Comparison of ENCODE assay signal across 14 cellular contexts in genomic region chr5:32506809-32507208, GRCh38.
DNase-seq lines count a peak whose midpoint lies in the region; ATAC-seq and TF ChIP-seq lines count a peak whose summit lies in the region.
"Had no signal": no experiment of that assay in that cellular context is flagged by ENCODE, and none has a peak within 500 bp of the region (broad histone marks: within the 10 kb centered on the region; RNA-seq: fewer than 3 reads in every experiment).

No MANE protein-coding gene starts in this region.

- no peaks in the 10 kb centered on the region for H3K9me3 ChIP-seq in suprapubic skin
- H3K9me3 ChIP-seq: heart left ventricle, SJSA1 had no signal

- no peak overlapping the region for H3K4me3 ChIP-seq in suprapubic skin
- H3K4me3 ChIP-seq: heart left ventricle, SJSA1 had no signal

- peak overlapping the region in 4 of 5 experiments; percentile 62 to 76 (median 71) for H3K4me3 Mint-ChIP-seq in brain
- H3K4me3 Mint-ChIP-seq: mesothelial cell of epicardium had no signal

- intact Hi-C loops in left ventricle myocardium superior (cut with micrococcal nuclease), result no loop called here
- intact Hi-C loops in cardiac septum (cut with DNase I), result no loop called here

- peaks cover 64% of the 10 kb centered on the region for H3K4me1 Mint-ChIP-seq in brain

- peaks cover 3 to 23% (median 13%) of the 10 kb centered on the region in 5 experiments for H3K9me3 Mint-ChIP-seq in brain
- H3K9me3 Mint-ChIP-seq: activated T-helper 2 cell treated with anti-CD3 and anti-CD28 coated beads, Interferon-gamma antibody, Interleukin-2, Interleukin-4, amounts not matched to agents 10 μg/mL and 5 μg/mL and 100 μg/mL, durations not matched to agents 14 hours and 24 hours and 36 hours; mesothelial cell of epicardium had no signal

- no peaks in the 10 kb centered on the region for H3K27me3 ChIP-seq in suprapubic skin
- H3K27me3 ChIP-seq: SJSA1 had no signal

- peaks cover 14% of the 10 kb centered on the region for H3K27me3 Mint-ChIP-seq in brain

- peak; percentile 24 for ATAC-seq in left ventricle myocardium superior
- no peak for ATAC-seq in GM21390 (IDR thresholded peaks at IDR 0.05; ENCODE audit: unreplicated experiment)
- no peak for ATAC-seq in GM18505 (IDR thresholded peaks at IDR 0.05; ENCODE audit: unreplicated experiment)
- ATAC-seq in HG02840 (IDR thresholded peaks at IDR 0.05; ENCODE audit: low FRiP score, unreplicated experiment), result no peak

- no peak for TF ChIP-seq CTCF in brain (conservative IDR thresholded peaks at IDR 0.05)
- TF ChIP-seq CTCF in suprapubic skin (IDR thresholded peaks at IDR 0.05), result no peak

- peaks cover 45% of the 10 kb centered on the region for H3K4me1 ChIP-seq in suprapubic skin

- H3K36me3 ChIP-seq in suprapubic skin, result no peaks in the 10 kb centered on the region
- H3K36me3 ChIP-seq: heart left ventricle, SJSA1 had no signal

- no peak overlapping the region for H3K27ac ChIP-seq in suprapubic skin
- H3K27ac ChIP-seq: SJSA1 had no signal

- no peak for TF ChIP-seq EP300 in suprapubic skin (IDR thresholded peaks at IDR 0.05)

- H3K36me3 Mint-ChIP-seq in brain, result peaks cover 13% of the 10 kb centered on the region
- H3K36me3 Mint-ChIP-seq: mesothelial cell of epicardium had no signal

- DNase-seq in left ventricle myocardium superior (no peak), cardiac septum (ENCODE audit: low spot score) (no peak), medulla oblongata (ENCODE audit: extremely low spot score) (peak; percentile 42), suprapubic skin (ENCODE audit: low spot score in 2 of 2) (no peak)
- DNase-seq: ACHN, MM.1S had no signal

- TF ChIP-seq POLR2A in suprapubic skin (IDR thresholded peaks at IDR 0.05), result no peak
- no peak for TF ChIP-seq POLR2A in GM18505 (IDR thresholded peaks at IDR 0.05; ENCODE audit: borderline replicate concordance, extremely low read depth, insufficient read depth, insufficient read length)

- 17% methylated on average over 1 of the region's 1 CpG for WGBS in suprapubic skin

- peak overlapping the region; percentile 79 to 98 (median 96) for H3K27ac Mint-ChIP-seq in brain
- H3K27ac Mint-ChIP-seq: activated T-helper 2 cell treated with anti-CD3 and anti-CD28 coated beads, Interferon-gamma antibody, Interleukin-2, Interleukin-4, amounts not matched to agents 10 μg/mL and 5 μg/mL and 100 μg/mL, durations not matched to agents 14 hours and 24 hours and 36 hours; mesothelial cell of epicardium had no signal
